8 cellular contexts compared by ENCODE assay signal in genomic region chr2:26345554-26346453, GRCh38. TPM values are rescaled to one million over a fixed set of nuclear protein-coding genes. Genes with fewer than 3 reads are reported as not detected.
DNase-seq lines count a peak whose midpoint lies in the region; ATAC-seq lines count a peak whose summit lies in the region.

Gene SELENOI (plus strand): TSS chr2:26346143. CDS start chr2:26346233, 90 bp downstream.

- peak within 1 kb of the TSS; percentile 95 to 99 for H3K27ac Mint-ChIP-seq in effector memory CD8-positive, alpha-beta T cell

- peak; percentile 94 for ATAC-seq in GM21360 (IDR thresholded peaks at IDR 0.05; ENCODE audit: unreplicated experiment)
- peak; percentile 91 for ATAC-seq in effector memory CD8-positive, alpha-beta T cell (replicated peaks)

- H3K36me3 Mint-ChIP-seq in effector memory CD8-positive, alpha-beta T cell (ENCODE audit: insufficient read depth): peaks cover 22% of the 10 kb centered on the region

- H3K4me3 Mint-ChIP-seq in effector memory CD8-positive, alpha-beta T cell: peak within 1 kb of the TSS; percentile 94 to 100

- peaks cover 16 to 32% of the 10 kb centered on the region in 2 donors for H3K4me1 Mint-ChIP-seq in effector memory CD8-positive, alpha-beta T cell (ENCODE audit: low read depth in 2 of 2)

- H3K9me3 Mint-ChIP-seq in effector memory CD8-positive, alpha-beta T cell: no peaks in the 10 kb centered on the region

- H3K27me3 Mint-ChIP-seq in effector memory CD8-positive, alpha-beta T cell: no peaks in the 10 kb centered on the region

- DNase-seq in COLO668 (lab: John Stamatoyannopoulos, UW; ENCODE audit: unreplicated experiment) (peak; percentile 98), HT1080 (ENCODE audit: low read depth) (peak; percentile 98), NOMO-1 treated with DMSO at 0.1 percent for 48 hours (lab: John Stamatoyannopoulos, UW; ENCODE audit: unreplicated experiment) (peak; percentile 99), medulla oblongata (ENCODE audit: extremely low spot score) (peak; percentile 100)
- DNase-seq in activated CD8-positive, alpha-beta memory T cell treated with anti-CD3 and anti-CD28 coated beads for 4 hours (ENCODE audit: low read depth in 2 of 2): peak; percentile 98 to 99
- DNase-seq in effector memory CD8-positive, alpha-beta T cell: peak; percentile 99 to 100 (median 100)
- peak; percentile 99 for DNase-seq in stimulated activated CD8-positive, alpha-beta memory T cell treated with anti-CD3 and anti-CD28 coated beads, Interleukin-12 subunit alpha, Interleukin-12 subunit beta, amount 100 ng/mL, for 1 hour (ENCODE audit: low read depth)

RNA-seq across cellular contexts. Expression of gene SELENOI, which starts in this region (rescaled TPM):
- total RNA-seq in HT1080 (2014; rRNA removed; shearing (Covaris generic)): 15.5 and 19.0 TPM in 2 replicates
- 9.8 and 14.1 TPM in 2 replicates for polyA plus RNA-seq in HT1080 (2015; cell fraction: cytosol; rRNA removed)
- polyA plus RNA-seq in HT1080 (2015; cell fraction: nucleus; rRNA removed): 18.9 and 24.9 TPM in 2 replicates

Comparison
In these comparisons a context has a peak if more than half of its experiments do, and no peak if none do; other contexts are left out.
1. Peak in every context shown above with its lines: DNase-seq and ATAC-seq.